8 cellular contexts compared by ENCODE assay signal in genomic region chr15:101723874-101724674, GRCh38. TPM values are rescaled to one million over a fixed set of nuclear protein-coding genes. Genes with fewer than 3 reads are reported as not detected.
DNase-seq lines count a peak whose midpoint lies in the region; ATAC-seq and TF ChIP-seq lines count a peak whose summit lies in the region.

TSS of gene TARS3 (minus strand) at chr15:101724473. CDS start at chr15:101724387, 86 bp downstream.

- H3K27me3 ChIP-seq in BE2C: no peaks in the 10 kb centered on the region

- ATAC-seq in GM19043 (IDR thresholded peaks at IDR 0.05; ENCODE audit: low read depth, unreplicated experiment): peak; percentile 84
- peak; percentile 87 for ATAC-seq in HG03354 (IDR thresholded peaks at IDR 0.05; ENCODE audit: poor library complexity, severe bottlenecking, unreplicated experiment)
- ATAC-seq in left lobe of liver: peak; percentile 96

- peak; percentile 22; the same call in 1 of the 2 replicates for TF ChIP-seq CTCF in BE2C (IDR thresholded peaks at IDR 0.05; ENCODE audit: low read depth, low read length)
- peak; percentile 12 for TF ChIP-seq CTCF in coronary artery (IDR thresholded peaks at IDR 0.05)

- H3K4me1 ChIP-seq in BE2C: no peaks in the 10 kb centered on the region; the same call in 1 of the 2 replicates

- H3K4me3 ChIP-seq in BE2C (ENCODE audit: low read depth, low read length) (peak within 1 kb of the TSS; percentile 64), coronary artery (peak within 1 kb of the TSS; percentile 85)

- H3K9me3 ChIP-seq in BE2C: no peaks in the 10 kb centered on the region; the same call in 1 of the 2 replicates

- peak; percentile 99 for DNase-seq in BE2C
- DNase-seq in NCI-H524 (lab: John Stamatoyannopoulos, UW): peak; percentile 83 to 89
- peak; percentile 95 to 97 for DNase-seq in activated CD4-positive, alpha-beta T cell treated with anti-CD3 and anti-CD28 coated beads for 4 hours
- peak; percentile 96 for DNase-seq in coronary artery (ENCODE audit: low spot score)
- DNase-seq in left lobe of liver (ENCODE audit: low spot score): peak; percentile 97
- peak; percentile 94 for DNase-seq in stimulated activated CD4-positive, alpha-beta T cell treated with anti-CD3 and anti-CD28 coated beads, Interleukin-2, amount 100 ng/mL, for 4 hours (ENCODE audit: low read depth)

- H3K36me3 ChIP-seq in BE2C: peaks cover 18% of the 10 kb centered on the region

- H3K27ac ChIP-seq in coronary artery: peak within 1 kb of the TSS; percentile 95 to 96

RNA-seq across cellular contexts. Expression of gene TARS3, which starts in this region (rescaled TPM):
- polyA plus RNA-seq in BE2C (2012; ENCODE audit: insufficient read depth, insufficient read length, low read depth): 3.2 TPM
- total RNA-seq in left lobe of liver: 5.1 TPM

Comparison
In these comparisons a context has a peak if more than half of its experiments do, and no peak if none do; other contexts are left out.
1. Peak in every context shown above with its lines: DNase-seq, ATAC-seq, H3K4me3 ChIP-seq and H3K27ac ChIP-seq.